ENCODE assay signal across 1 cellular context in genomic region chr1:212158912-212159796, GRCh38.
TF ChIP-seq lines count a peak whose summit lies in the region.

No MANE protein-coding gene starts in this region.

TF ChIP-seq in HepG2, 621 proteins besides CTCF, POLR2A, EP300 and RAD21 (continued from another document and continues in another):
- no peak for TF ChIP-seq ZNF280D (CRISPR knock-in tag; IDR thresholded peaks at IDR 0.05)
- no peak for TF ChIP-seq ZBTB37 (CRISPR knock-in tag; IDR thresholded peaks at IDR 0.05)
- TF ChIP-seq ZBTB7B (CRISPR knock-in tag; IDR thresholded peaks at IDR 0.05), result no peak
- TF ChIP-seq ZNF652 (CRISPR knock-in tag; IDR thresholded peaks at IDR 0.05; ENCODE audit: borderline replicate concordance, low read depth), result no peak
- TF ChIP-seq ZNF337 (CRISPR knock-in tag; IDR thresholded peaks at IDR 0.05; ENCODE audit: borderline replicate concordance, low read depth), result no peak
- no peak for TF ChIP-seq CENPT (CRISPR knock-in tag; IDR thresholded peaks at IDR 0.05; ENCODE audit: low read depth)
- TF ChIP-seq SRSF4 (IDR thresholded peaks at IDR 0.05; ENCODE audit: low read depth, low read length, poor library complexity, severe bottlenecking), result no peak
- TF ChIP-seq IKZF5 (CRISPR knock-in tag; IDR thresholded peaks at IDR 0.05), result no peak
- no peak for TF ChIP-seq AGO2 (optimal IDR thresholded peaks at IDR 0.05; ENCODE audit: low read depth, low read length)
- TF ChIP-seq ZNF558 (CRISPR knock-in tag; IDR thresholded peaks at IDR 0.05; ENCODE audit: borderline replicate concordance), result no peak
- TF ChIP-seq RXRA (CRISPR knock-in tag; IDR thresholded peaks at IDR 0.05), result peak; percentile 72; the same call in 1 of the 2 replicates
- no peak for TF ChIP-seq ZNF512 (CRISPR knock-in tag; IDR thresholded peaks at IDR 0.05)
- TF ChIP-seq FOXJ3 (CRISPR knock-in tag; IDR thresholded peaks at IDR 0.05; ENCODE audit: borderline replicate concordance), result no peak
- TF ChIP-seq ZNF839 (CRISPR knock-in tag; IDR thresholded peaks at IDR 0.05; ENCODE audit: borderline replicate concordance), result no peak
- no peak for TF ChIP-seq RCOR2 (CRISPR knock-in tag; IDR thresholded peaks at IDR 0.05)
- TF ChIP-seq NKX3-1 (CRISPR knock-in tag; IDR thresholded peaks at IDR 0.05), result no peak
- TF ChIP-seq ZNF740 (CRISPR knock-in tag; IDR thresholded peaks at IDR 0.05), result no peak
- TF ChIP-seq PLSCR1 (CRISPR knock-in tag; IDR thresholded peaks at IDR 0.05; ENCODE audit: borderline replicate concordance), result no peak
- TF ChIP-seq ZNF124 (CRISPR knock-in tag; IDR thresholded peaks at IDR 0.05), result no peak
- TF ChIP-seq ZNF501 (CRISPR knock-in tag; IDR thresholded peaks at IDR 0.05), result 0 out of 2 replicates have a peak, but pooled peaks have one; percentile 35
- TF ChIP-seq ZNF644 (CRISPR knock-in tag; IDR thresholded peaks at IDR 0.05; ENCODE audit: low read depth), result 0 out of 2 replicates have a peak, but pooled peaks have one; percentile 13
- TF ChIP-seq TBX3 (IDR thresholded peaks at IDR 0.05; ENCODE audit: borderline replicate concordance), result no peak
- no peak for TF ChIP-seq CERS6 (CRISPR knock-in tag; IDR thresholded peaks at IDR 0.05)
- TF ChIP-seq DMAP1 (CRISPR knock-in tag; IDR thresholded peaks at IDR 0.05), result no peak
- TF ChIP-seq SP5 (CRISPR knock-in tag; IDR thresholded peaks at IDR 0.05; ENCODE audit: borderline replicate concordance, low read depth), result peak; percentile 37; the same call in 1 of the 2 replicates
- TF ChIP-seq MIER2 (CRISPR knock-in tag; IDR thresholded peaks at IDR 0.05), result no peak
- no peak for TF ChIP-seq PREB (CRISPR knock-in tag; IDR thresholded peaks at IDR 0.05)
- no peak for TF ChIP-seq ZNF275 (CRISPR knock-in tag; IDR thresholded peaks at IDR 0.05; ENCODE audit: borderline replicate concordance)
- peak; percentile 57 for TF ChIP-seq HNF4A (CRISPR knock-in tag; IDR thresholded peaks at IDR 0.05)
- TF ChIP-seq MED1 (CRISPR knock-in tag; IDR thresholded peaks at IDR 0.05), result no peak
- TF ChIP-seq HNF1B (CRISPR knock-in tag; IDR thresholded peaks at IDR 0.05), result 0 out of 2 replicates have a peak, but pooled peaks have one; percentile 30
- TF ChIP-seq ZNF510 (CRISPR knock-in tag; IDR thresholded peaks at IDR 0.05; ENCODE audit: low read depth), result no peak
- no peak for TF ChIP-seq ZNF564 (CRISPR knock-in tag; IDR thresholded peaks at IDR 0.05)
- TF ChIP-seq NR2F6 (IDR thresholded peaks at IDR 0.05), result peak; percentile 52; the same call in 1 of the 2 replicates
- TF ChIP-seq NR2F6 (CRISPR knock-in tag; IDR thresholded peaks at IDR 0.05), result 0 out of 2 replicates have a peak, but pooled peaks have one; percentile 36
- TF ChIP-seq ZNF629 (CRISPR knock-in tag; conservative IDR thresholded peaks at IDR 0.05), result no peak
- no peak for TF ChIP-seq ATF7 (IDR thresholded peaks at IDR 0.05)
- no peak for TF ChIP-seq ATF7 (CRISPR knock-in tag; IDR thresholded peaks at IDR 0.05)
- TF ChIP-seq AFF4 (CRISPR knock-in tag; IDR thresholded peaks at IDR 0.05), result no peak
- no peak for TF ChIP-seq WIZ (CRISPR knock-in tag; IDR thresholded peaks at IDR 0.05)
- TF ChIP-seq HNRNPUL1 (IDR thresholded peaks at IDR 0.05; ENCODE audit: low read depth, low read length), result no peak
- no peak for TF ChIP-seq ZBTB44 (CRISPR knock-in tag; IDR thresholded peaks at IDR 0.05)
- TF ChIP-seq REL (CRISPR knock-in tag; conservative IDR thresholded peaks at IDR 0.05), result no peak
- no peak for TF ChIP-seq SRSF1 (optimal IDR thresholded peaks at IDR 0.05; ENCODE audit: low read depth, low read length)
- no peak for TF ChIP-seq ZNF567 (CRISPR knock-in tag; IDR thresholded peaks at IDR 0.05; ENCODE audit: borderline replicate concordance)
- TF ChIP-seq ZNF430 (CRISPR knock-in tag; IDR thresholded peaks at IDR 0.05), result no peak
- TF ChIP-seq IRX3 (CRISPR knock-in tag; IDR thresholded peaks at IDR 0.05; ENCODE audit: borderline replicate concordance, low read depth), result no peak
- no peak for TF ChIP-seq ZNF354B (CRISPR knock-in tag; IDR thresholded peaks at IDR 0.05)
